In the genomic region with DNA sequence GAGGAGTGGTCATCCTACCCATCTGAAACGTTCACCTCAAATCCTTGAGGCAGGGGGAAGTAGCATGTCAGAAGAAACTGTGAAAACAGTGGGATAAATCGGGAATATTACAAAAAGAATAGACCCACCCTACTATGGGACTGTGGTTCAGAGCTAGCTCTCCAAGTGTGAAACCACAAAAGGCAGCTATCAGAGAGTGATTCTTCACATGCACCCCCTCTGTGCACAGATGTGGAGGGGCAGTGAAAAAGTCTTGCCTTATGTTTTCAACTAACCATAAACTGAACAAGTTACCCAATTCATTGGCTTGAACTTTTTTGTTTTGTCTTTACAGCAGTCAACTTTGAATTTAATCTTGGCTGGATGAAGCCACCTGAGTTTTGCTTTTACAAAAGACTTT, we compare ENCODE assay signal across 1 cellular context.
TF ChIP-seq lines count a peak whose summit lies in the region.

No MANE protein-coding gene starts in this region.

TF ChIP-seq in WTC11, 78 proteins besides CTCF, POLR2A, EP300 and RAD21:
- TF ChIP-seq ELF4 (CRISPR knock-in tag; IDR thresholded peaks at IDR 0.05; ENCODE audit: low read depth) (no peak), OVOL2 (CRISPR knock-in tag; IDR thresholded peaks at IDR 0.05; ENCODE audit: borderline replicate concordance) (no peak), SP1 (CRISPR knock-in tag; conservative IDR thresholded peaks at IDR 0.05) (no peak), RORB (CRISPR knock-in tag; IDR thresholded peaks at IDR 0.05) (no peak), ZNF121 (CRISPR knock-in tag; IDR thresholded peaks at IDR 0.05) (no peak), ESRRA (CRISPR knock-in tag; IDR thresholded peaks at IDR 0.05; ENCODE audit: borderline replicate concordance) (no peak), CREM (CRISPR knock-in tag; IDR thresholded peaks at IDR 0.05) (no peak), ZNF317 (CRISPR knock-in tag; IDR thresholded peaks at IDR 0.05; ENCODE audit: borderline replicate concordance, low read depth) (no peak), ZNF423 (CRISPR knock-in tag; IDR thresholded peaks at IDR 0.05) (no peak)
- TF ChIP-seq, protein P1, sequence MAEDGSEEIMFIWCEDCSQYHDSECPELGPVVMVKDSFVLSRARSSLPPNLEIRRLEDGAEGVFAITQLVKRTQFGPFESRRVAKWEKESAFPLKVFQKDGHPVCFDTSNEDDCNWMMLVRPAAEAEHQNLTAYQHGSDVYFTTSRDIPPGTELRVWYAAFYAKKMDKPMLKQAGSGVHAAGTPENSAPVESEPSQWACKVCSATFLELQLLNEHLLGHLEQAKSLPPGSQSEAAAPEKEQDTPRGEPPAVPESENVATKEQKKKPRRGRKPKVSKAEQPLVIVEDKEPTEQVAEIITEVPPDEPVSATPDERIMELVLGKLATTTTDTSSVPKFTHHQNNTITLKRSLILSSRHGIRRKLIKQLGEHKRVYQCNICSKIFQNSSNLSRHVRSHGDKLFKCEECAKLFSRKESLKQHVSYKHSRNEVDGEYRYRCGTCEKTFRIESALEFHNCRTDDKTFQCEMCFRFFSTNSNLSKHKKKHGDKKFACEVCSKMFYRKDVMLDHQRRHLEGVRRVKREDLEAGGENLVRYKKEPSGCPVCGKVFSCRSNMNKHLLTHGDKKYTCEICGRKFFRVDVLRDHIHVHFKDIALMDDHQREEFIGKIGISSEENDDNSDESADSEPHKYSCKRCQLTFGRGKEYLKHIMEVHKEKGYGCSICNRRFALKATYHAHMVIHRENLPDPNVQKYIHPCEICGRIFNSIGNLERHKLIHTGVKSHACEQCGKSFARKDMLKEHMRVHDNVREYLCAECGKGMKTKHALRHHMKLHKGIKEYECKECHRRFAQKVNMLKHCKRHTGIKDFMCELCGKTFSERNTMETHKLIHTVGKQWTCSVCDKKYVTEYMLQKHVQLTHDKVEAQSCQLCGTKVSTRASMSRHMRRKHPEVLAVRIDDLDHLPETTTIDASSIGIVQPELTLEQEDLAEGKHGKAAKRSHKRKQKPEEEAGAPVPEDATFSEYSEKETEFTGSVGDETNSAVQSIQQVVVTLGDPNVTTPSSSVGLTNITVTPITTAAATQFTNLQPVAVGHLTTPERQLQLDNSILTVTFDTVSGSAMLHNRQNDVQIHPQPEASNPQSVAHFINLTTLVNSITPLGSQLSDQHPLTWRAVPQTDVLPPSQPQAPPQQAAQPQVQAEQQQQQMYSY (CRISPR knock-in tag; IDR thresholded peaks at IDR 0.05) = no peak
- TF ChIP-seq, protein P2, sequence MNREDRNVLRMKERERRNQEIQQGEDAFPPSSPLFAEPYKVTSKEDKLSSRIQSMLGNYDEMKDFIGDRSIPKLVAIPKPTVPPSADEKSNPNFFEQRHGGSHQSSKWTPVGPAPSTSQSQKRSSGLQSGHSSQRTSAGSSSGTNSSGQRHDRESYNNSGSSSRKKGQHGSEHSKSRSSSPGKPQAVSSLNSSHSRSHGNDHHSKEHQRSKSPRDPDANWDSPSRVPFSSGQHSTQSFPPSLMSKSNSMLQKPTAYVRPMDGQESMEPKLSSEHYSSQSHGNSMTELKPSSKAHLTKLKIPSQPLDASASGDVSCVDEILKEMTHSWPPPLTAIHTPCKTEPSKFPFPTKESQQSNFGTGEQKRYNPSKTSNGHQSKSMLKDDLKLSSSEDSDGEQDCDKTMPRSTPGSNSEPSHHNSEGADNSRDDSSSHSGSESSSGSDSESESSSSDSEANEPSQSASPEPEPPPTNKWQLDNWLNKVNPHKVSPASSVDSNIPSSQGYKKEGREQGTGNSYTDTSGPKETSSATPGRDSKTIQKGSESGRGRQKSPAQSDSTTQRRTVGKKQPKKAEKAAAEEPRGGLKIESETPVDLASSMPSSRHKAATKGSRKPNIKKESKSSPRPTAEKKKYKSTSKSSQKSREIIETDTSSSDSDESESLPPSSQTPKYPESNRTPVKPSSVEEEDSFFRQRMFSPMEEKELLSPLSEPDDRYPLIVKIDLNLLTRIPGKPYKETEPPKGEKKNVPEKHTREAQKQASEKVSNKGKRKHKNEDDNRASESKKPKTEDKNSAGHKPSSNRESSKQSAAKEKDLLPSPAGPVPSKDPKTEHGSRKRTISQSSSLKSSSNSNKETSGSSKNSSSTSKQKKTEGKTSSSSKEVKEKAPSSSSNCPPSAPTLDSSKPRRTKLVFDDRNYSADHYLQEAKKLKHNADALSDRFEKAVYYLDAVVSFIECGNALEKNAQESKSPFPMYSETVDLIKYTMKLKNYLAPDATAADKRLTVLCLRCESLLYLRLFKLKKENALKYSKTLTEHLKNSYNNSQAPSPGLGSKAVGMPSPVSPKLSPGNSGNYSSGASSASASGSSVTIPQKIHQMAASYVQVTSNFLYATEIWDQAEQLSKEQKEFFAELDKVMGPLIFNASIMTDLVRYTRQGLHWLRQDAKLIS (CRISPR knock-in tag; IDR thresholded peaks at IDR 0.05; ENCODE audit: borderline replicate concordance) = no peak
- TF ChIP-seq, protein P3, sequence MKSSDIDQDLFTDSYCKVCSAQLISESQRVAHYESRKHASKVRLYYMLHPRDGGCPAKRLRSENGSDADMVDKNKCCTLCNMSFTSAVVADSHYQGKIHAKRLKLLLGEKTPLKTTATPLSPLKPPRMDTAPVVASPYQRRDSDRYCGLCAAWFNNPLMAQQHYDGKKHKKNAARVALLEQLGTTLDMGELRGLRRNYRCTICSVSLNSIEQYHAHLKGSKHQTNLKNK (CRISPR knock-in tag; IDR thresholded peaks at IDR 0.05) = no peak
- TF ChIP-seq, protein P4, sequence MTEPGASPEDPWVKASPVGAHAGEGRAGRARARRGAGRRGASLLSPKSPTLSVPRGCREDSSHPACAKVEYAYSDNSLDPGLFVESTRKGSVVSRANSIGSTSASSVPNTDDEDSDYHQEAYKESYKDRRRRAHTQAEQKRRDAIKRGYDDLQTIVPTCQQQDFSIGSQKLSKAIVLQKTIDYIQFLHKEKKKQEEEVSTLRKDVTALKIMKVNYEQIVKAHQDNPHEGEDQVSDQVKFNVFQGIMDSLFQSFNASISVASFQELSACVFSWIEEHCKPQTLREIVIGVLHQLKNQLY (CRISPR knock-in tag; IDR thresholded peaks at IDR 0.05) = no peak
- TF ChIP-seq, protein P5, sequence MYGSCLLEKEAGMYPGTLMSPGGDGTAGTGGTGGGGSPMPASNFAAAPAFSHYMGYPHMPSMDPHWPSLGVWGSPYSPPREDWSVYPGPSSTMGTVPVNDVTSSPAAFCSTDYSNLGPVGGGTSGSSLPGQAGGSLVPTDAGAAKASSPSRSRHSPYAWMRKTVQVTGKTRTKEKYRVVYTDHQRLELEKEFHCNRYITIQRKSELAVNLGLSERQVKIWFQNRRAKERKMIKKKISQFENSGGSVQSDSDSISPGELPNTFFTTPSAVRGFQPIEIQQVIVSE (CRISPR knock-in tag; IDR thresholded peaks at IDR 0.05; ENCODE audit: borderline replicate concordance) = no peak
